ENCODE assay signal across 10 cellular contexts in genomic region chr3:38458796-38459498, GRCh38. TPM values are rescaled to one million over a fixed set of nuclear protein-coding genes. Genes with fewer than 3 reads are reported as not detected.
DNase-seq lines count a peak whose midpoint lies in the region; TF ChIP-seq lines count a peak whose summit lies in the region.
"Had no signal": no experiment of that assay in that cellular context is flagged by ENCODE, and none has a peak within 500 bp of the region (broad histone marks: within the 10 kb centered on the region; RNA-seq: fewer than 3 reads in every experiment).

No MANE protein-coding gene starts in this region.

- 29 to 76% methylated on average over 13 of the region's 13 CpGs for WGBS in sigmoid colon, 2 donors

- DNase-seq in GM13976 (ENCODE audit: low spot score) (peak; percentile 19), SW480 (ENCODE audit: low spot score) (peak; percentile 52), glomerular visceral epithelial cell (ENCODE audit: extremely low spot score) (peak; percentile 59), sigmoid colon (no peak), nucleus accumbens (lab: John Stamatoyannopoulos, UW) (no peak), NCI-H2171 treated with DMSO at 0.1 percent for 48 hours (lab: John Stamatoyannopoulos, UW) (no peak), NCI-H187 (lab: John Stamatoyannopoulos, UW) (no peak), GM19238 (ENCODE audit: insufficient read length, low spot score) (no peak)
- DNase-seq: activated T-cell treated with anti-CD3 and anti-CD28 coated beads, Interleukin-2, amount 50 U/mL, for 24 hours; RPMI8226 had no signal

- peaks cover 0 to 62% (median 58%) of the 10 kb centered on the region in 4 donors for H3K4me1 ChIP-seq in sigmoid colon

- TF ChIP-seq POLR2A in sigmoid colon (IDR thresholded peaks at IDR 0.05): peak in 1 of 2 donors; percentile 43

- no peak for TF ChIP-seq EP300 in sigmoid colon (IDR thresholded peaks at IDR 0.05)

- H3K36me3 ChIP-seq in sigmoid colon: no peaks in the 10 kb centered on the region

- H3K9me3 ChIP-seq in sigmoid colon: no peaks in the 10 kb centered on the region

- intact Hi-C loops in sigmoid colon (cut with DNase I): loop anchor here (5.0 to 10.0 kb wide), 3 partner anchors 294 to 596 kb away; partner anchors contain the start of genes ACAA1, MYD88, OXSR1 and SCN11A

- TF ChIP-seq CTCF in GM13976 (IDR thresholded peaks at IDR 0.05; ENCODE audit: borderline replicate concordance, control extremely low read depth, extremely low read depth, insufficient read depth, missing control alignments): no peak
- TF ChIP-seq CTCF in sigmoid colon (IDR thresholded peaks at IDR 0.05): no peak

- no peak overlapping the region for H3K4me3 ChIP-seq in sigmoid colon

- peak overlapping the region in 3 of 4 donors; percentile 15 to 54 (median 46) for H3K27ac ChIP-seq in sigmoid colon

- in situ Hi-C loops in GM13976 (cut with MboI; ENCODE audit: low sequenced_read_pairs, unreplicated experiment): no loop called here

- no peaks in the 10 kb centered on the region for H3K27me3 ChIP-seq in sigmoid colon

RNA-seq across cellular contexts. Expression of gene ACVR2B, which starts 5.3 kb away (rescaled TPM):
- 1 to 10 TPM; 4.8 to 9.1 (median 6.7) TPM for total RNA-seq in sigmoid colon
- 1 to 10 TPM in 1 of 3 donors, under 1 TPM in 2; 0.46 to 1.7 (median 0.60) TPM for polyA plus RNA-seq in sigmoid colon

RNA-seq across cellular contexts. Expression of gene EXOG, which starts 37.2 kb away (rescaled TPM):
- total RNA-seq in sigmoid colon: 10 to 100 TPM in 3 of 4 donors, 1 to 10 TPM in 1; 9.7 to 26.9 (median 12.8) TPM
- 1 to 10 TPM; 2.4 to 7.8 (median 2.5) TPM for polyA plus RNA-seq in sigmoid colon

Comparison
In these comparisons a context has a peak if more than half of its experiments do, and no peak if none do; other contexts are left out.
1. DNase-seq: peak in GM13976 (single experiment), SW480 (single experiment) and glomerular visceral epithelial cell (single experiment); none in sigmoid colon (single experiment), nucleus accumbens (0 of 56), NCI-H2171 treated with DMSO at 0.1 percent for 48 hours (single experiment), NCI-H187 (0 of 2) and GM19238 (single experiment).